Comparison of ENCODE assay signal across 24 cellular contexts in the genomic region with DNA sequence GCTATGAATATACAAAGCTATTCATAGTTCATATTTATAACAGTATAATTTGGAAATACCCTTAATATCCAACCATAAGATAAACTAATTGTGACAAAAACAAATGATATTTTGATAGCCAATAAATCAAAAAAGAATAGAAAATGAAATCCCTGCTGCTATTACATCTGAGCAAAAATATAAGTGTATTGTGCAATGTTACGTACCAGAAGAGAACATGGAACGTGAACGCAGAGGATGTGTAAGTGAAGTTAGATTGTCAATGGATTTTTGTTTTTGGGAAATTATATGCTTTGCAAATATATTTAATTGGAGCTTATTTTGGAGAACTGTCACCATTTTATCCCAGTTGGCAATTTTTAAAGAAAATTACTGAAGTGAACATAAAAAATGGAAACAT. TPM values are rescaled to one million over a fixed set of nuclear protein-coding genes. Genes with fewer than 3 reads are reported as not detected.
DNase-seq lines count a peak whose midpoint lies in the region; ATAC-seq, FAIRE-seq and TF ChIP-seq lines count a peak whose summit lies in the region.
"Had no signal": no experiment of that assay in that cellular context is flagged by ENCODE, and none has a peak within 500 bp of the region (broad histone marks: within the 10 kb centered on the region; RNA-seq: fewer than 3 reads in every experiment).

No MANE protein-coding gene starts in this region.

- H3K4me1 ChIP-seq in HepG2 (ENCODE audit: insufficient read depth, low read length) (no peaks in the 10 kb centered on the region), right lobe of liver (no peaks in the 10 kb centered on the region), OCI-LY7 (ENCODE audit: insufficient read depth, low read length, poor library complexity, severe bottlenecking) (peaks cover 75% of the 10 kb centered on the region), breast epithelium (no peaks in the 10 kb centered on the region)
- H3K4me1 ChIP-seq: A549 had no signal

- DNase-seq in HepG2 (ENCODE audit: low spot score) (no peak), right lobe of liver (no peak), OCI-LY7 (ENCODE audit: low spot score) (no peak), activated B cell treated with CpG ODN at 0.5 μM for 24 hours (no peak), breast epithelium (ENCODE audit: low spot score in 2 of 2) (no peak), NCI-H345 treated with DMSO at 0.1 percent for 48 hours (lab: John Stamatoyannopoulos, UW; ENCODE audit: unreplicated experiment) (no peak), CD14-positive monocyte (ENCODE audit: low spot score) (no peak)
- DNase-seq: AML-193; CD4-positive, alpha-beta memory T cell; CD4-positive, CD25-positive, alpha-beta regulatory T cell; CD8-positive, alpha-beta memory T cell; COR-L47; DMS 273 treated with DMSO at 0.1 percent for 48 hours; DMS153; DMS53; DMS79; DND-41; GF-D8 had no signal

- TF ChIP-seq POLR2A in HepG2 (IDR thresholded peaks at IDR 0.05; ENCODE audit: insufficient read depth in 1 of 2, low read depth in 2 of 2, low read length in 2 of 2) (no peak), right lobe of liver (IDR thresholded peaks at IDR 0.05) (no peak), breast epithelium (IDR thresholded peaks at IDR 0.05) (no peak)

- H3K36me3 ChIP-seq in HepG2 (replicated peaks in 1 of 2; ENCODE audit: control insufficient read depth in 1 of 2, insufficient read depth in 2 of 2, low read length in 2 of 2), result no peaks in the 10 kb centered on the region
- no peaks in the 10 kb centered on the region for H3K36me3 ChIP-seq in right lobe of liver
- peaks cover 41% of the 10 kb centered on the region for H3K36me3 ChIP-seq in OCI-LY7 (ENCODE audit: insufficient read depth, low read length)
- H3K36me3 ChIP-seq in breast epithelium, result no peaks in the 10 kb centered on the region

- intact Hi-C loops in HepG2 (cut with micrococcal nuclease; ENCODE audit: unreplicated experiment) (no loop called here), right lobe of liver (cut with DNase I) (no loop called here), OCI-LY7 (cut with micrococcal nuclease; ENCODE audit: unreplicated experiment) (no loop called here), activated B cell treated with CpG ODN at 0.5 μM for 24 hours (cut with micrococcal nuclease) (loop anchor here (5.0 kb wide), 2 partner anchors 88 to 703 kb away; partner anchors contain the start of gene VPS13A), breast epithelium (cut with DNase I; ENCODE audit: low total_unique reads) (no loop called here), CD14-positive monocyte (cut with micrococcal nuclease) (no loop called here)

- no peak overlapping the region for H3K9ac ChIP-seq in HepG2 (ENCODE audit: insufficient read depth, low read depth, low read length)
- H3K9ac ChIP-seq: BLaER1 treated with 17β-estradiol and CSF1 and Interleukin-3, amounts not matched to agents 10 nM and 100 nM had no signal

- CTCF ChIA-PET in HepG2 (lab: Yijun Ruan, JAX; ENCODE audit: low intra/inter-chr PET ratio, low total read pairs) (no interaction called here), OCI-LY7 (lab: Charles Lee; ENCODE audit: unreplicated experiment) (interaction anchor here (0.9 to 2.6 kb wide), 3 partner anchors 11 to 81 kb away, joined by 3 to 13 read pairs (median 3); no protein-coding TSS in a partner anchor), activated B cell treated with CpG ODN at 0.5 μM for 24 hours (lab: Charles Lee) (interaction anchor here (2.6 kb wide), 1 partner anchor 15 kb away, joined by 10 read pairs; the partner anchor contains the start of gene GCNT1)

- no peaks in the 10 kb centered on the region for H3K27me3 ChIP-seq in HepG2 (ENCODE audit: control insufficient read depth in 1 of 2, insufficient read depth in 2 of 2, low read length in 2 of 2)
- H3K27me3 ChIP-seq in right lobe of liver, result no peaks in the 10 kb centered on the region
- H3K27me3 ChIP-seq in breast epithelium, result no peaks in the 10 kb centered on the region

- no peak for TF ChIP-seq RAD21 in HepG2 (CRISPR knock-in tag; IDR thresholded peaks at IDR 0.05)

- H3K27ac ChIP-seq in HepG2 (ENCODE audit: extremely low read length, insufficient read depth, low read length), result no peak overlapping the region
- no peak overlapping the region for H3K27ac ChIP-seq in right lobe of liver
- H3K27ac ChIP-seq in OCI-LY7 (ENCODE audit: low read depth, low read length, poor library complexity, severe bottlenecking), result peak overlapping the region; percentile 95
- no peak overlapping the region for H3K27ac ChIP-seq in breast epithelium
- H3K27ac ChIP-seq: 22Rv1; A549; BLaER1 treated with 17β-estradiol and CSF1 and Interleukin-3, amounts not matched to agents 10 nM and 100 nM; C4-2B had no signal

- H3K9me3 ChIP-seq in HepG2 (ENCODE audit: low read length) (no peaks in the 10 kb centered on the region), right lobe of liver (no peaks in the 10 kb centered on the region), OCI-LY7 (ENCODE audit: low read length) (peaks cover 11% of the 10 kb centered on the region; the same call in 1 of the 2 replicates), breast epithelium (no peaks in the 10 kb centered on the region)
- H3K9me3 ChIP-seq: A549 had no signal

- H3K4me1 Mint-ChIP-seq in activated B cell treated with CpG ODN at 0.5 μM for 24 hours, result peaks cover 71% of the 10 kb centered on the region
- peaks cover 62% of the 10 kb centered on the region for H3K4me1 Mint-ChIP-seq in CD14-positive monocyte

- FAIRE-seq in HepG2 (lab: Jason Lieb, UNC), result no peak
- FAIRE-seq: A549, G401.6, GM19239 had no signal

- ATAC-seq in HepG2 (no peak), right lobe of liver (no peak), activated B cell treated with CpG ODN at 0.5 μM for 24 hours (ENCODE audit: low read depth) (no peak)
- ATAC-seq: A549 had no signal

- H3K27ac Mint-ChIP-seq in activated B cell treated with CpG ODN at 0.5 μM for 24 hours (no peak overlapping the region), CD14-positive monocyte (peak overlapping the region in 1 of 7 donors; percentile 49)
- H3K27ac Mint-ChIP-seq: CD4-positive, CD25-positive, alpha-beta regulatory T cell; CD8-positive, alpha-beta memory T cell had no signal

- no peak for TF ChIP-seq EP300 in HepG2 (IDR thresholded peaks at IDR 0.05; ENCODE audit: low read depth in 2 of 2, low read length in 2 of 2)
- TF ChIP-seq EP300 in HepG2 (CRISPR knock-in tag; IDR thresholded peaks at IDR 0.05; ENCODE audit: borderline replicate concordance), result no peak

- H3K4me3 ChIP-seq in HepG2 (replicated peaks in 1 of 3; ENCODE audit: insufficient read depth in 1 of 3, low read depth in 2 of 3, low read length in 3 of 3) (no peak overlapping the region), right lobe of liver (no peak overlapping the region), OCI-LY7 (ENCODE audit: low read depth, low read length, poor library complexity, severe bottlenecking) (peak overlapping the region; percentile 12), breast epithelium (no peak overlapping the region)
- H3K4me3 ChIP-seq: A549; BLaER1 treated with 17β-estradiol and CSF1 and Interleukin-3, amounts not matched to agents 10 nM and 100 nM had no signal

- H3K9me3 Mint-ChIP-seq in activated B cell treated with CpG ODN at 0.5 μM for 24 hours, result no peaks in the 10 kb centered on the region
- H3K9me3 Mint-ChIP-seq in CD14-positive monocyte, result peaks cover 7 to 12% (median 8%) of the 10 kb centered on the region in 7 donors

- H3K79me2 ChIP-seq in HepG2 (ENCODE audit: insufficient read depth, low read length) (no peaks in the 10 kb centered on the region), OCI-LY7 (ENCODE audit: insufficient read depth, low read depth, low read length) (peaks cover 78% of the 10 kb centered on the region)

- 84% methylated on average over 3 of the region's 3 CpGs for WGBS in HepG2 (ENCODE audit: low lambda C conversion rate)
- WGBS in right lobe of liver (ENCODE audit: insufficient coverage, low coverage, low lambda C conversion rate, missing lambda C conversion rate), result 62% methylated on average over 3 of the region's 3 CpGs

- peaks cover 7% of the 10 kb centered on the region for H3K36me3 Mint-ChIP-seq in activated B cell treated with CpG ODN at 0.5 μM for 24 hours (ENCODE audit: low read depth)
- peaks cover 17 to 26% of the 10 kb centered on the region in 2 donors for H3K36me3 Mint-ChIP-seq in CD14-positive monocyte

- H2AFZ ChIP-seq in HepG2 (ENCODE audit: low read length) (no peak overlapping the region), OCI-LY7 (ENCODE audit: low read length) (no peak overlapping the region)

- no peaks in the 10 kb centered on the region for H3K9me2 ChIP-seq in OCI-LY7 (ENCODE audit: insufficient read depth, low read length)

- H3K27me3 Mint-ChIP-seq in activated B cell treated with CpG ODN at 0.5 μM for 24 hours (peaks cover 6% of the 10 kb centered on the region), CD14-positive monocyte (ENCODE audit: low read depth in 3 of 3) (no peaks in the 10 kb centered on the region)
- H3K27me3 Mint-ChIP-seq: CD4-positive, alpha-beta memory T cell; CD4-positive, CD25-positive, alpha-beta regulatory T cell; CD8-positive, alpha-beta memory T cell had no signal

- TF ChIP-seq CTCF in HepG2 (CRISPR knock-in tag; IDR thresholded peaks at IDR 0.05), result no peak
- no peak for TF ChIP-seq CTCF in right lobe of liver (IDR thresholded peaks at IDR 0.05)
- TF ChIP-seq CTCF in OCI-LY7 (conservative IDR thresholded peaks at IDR 0.05; ENCODE audit: low read length), result no peak
- TF ChIP-seq CTCF in activated B cell treated with CpG ODN at 0.5 μM for 24 hours (IDR thresholded peaks at IDR 0.05), result no peak
- TF ChIP-seq CTCF in breast epithelium (IDR thresholded peaks at IDR 0.05), result no peak
- TF ChIP-seq CTCF in CD14-positive monocyte (IDR thresholded peaks at IDR 0.05), result no peak

- H4K20me1 ChIP-seq in HepG2 (ENCODE audit: insufficient read depth, low read length) (no peaks in the 10 kb centered on the region), OCI-LY7 (ENCODE audit: insufficient read depth, low read length) (no peaks in the 10 kb centered on the region)

- H3K4me3 Mint-ChIP-seq in activated B cell treated with CpG ODN at 0.5 μM for 24 hours (peak overlapping the region; percentile 28), CD14-positive monocyte (no peak overlapping the region)
- H3K4me3 Mint-ChIP-seq: CD4-positive, alpha-beta memory T cell; CD4-positive, CD25-positive, alpha-beta regulatory T cell; CD8-positive, alpha-beta memory T cell had no signal

- H3K4me2 ChIP-seq in HepG2 (ENCODE audit: low read depth, low read length), result no peak overlapping the region
- peak overlapping the region; percentile 79 for H3K4me2 ChIP-seq in OCI-LY7 (ENCODE audit: low read length)
- H3K4me2 ChIP-seq: A549 had no signal

- POLR2A ChIA-PET in HepG2 (lab: Yijun Ruan, JAX), result no interaction called here
- POLR2A ChIA-PET in OCI-LY7 (lab: Charles Lee), result interaction anchor here (0.7 to 5.1 kb wide), 20 partner anchors 9 to 1446 kb away, joined by 3 to 84 read pairs (median 4); partner anchors contain the start of genes CARNMT1 and GCNT1
- POLR2A ChIA-PET in activated B cell treated with CpG ODN at 0.5 μM for 24 hours (lab: Charles Lee), result interaction anchor here (3.0 kb wide), 1 partner anchor 13 kb away, joined by 53 read pairs; the partner anchor contains the start of gene GCNT1

- BruUV-seq in HepG2 (replicated peaks; lab: Mats Ljungman, UMichigan) (no TSS peak), OCI-LY7 (replicated peaks; lab: Mats Ljungman, UMichigan) (no TSS peak)

- in situ Hi-C loops in HepG2 (cut with HindIII; ENCODE audit: extremely low pct_ligation_motif_present, low pct_unique_long_range_greater_than_20kb), result no loop called here

RNA-seq across cellular contexts. Expression of gene GCNT1, which starts 15.4 kb away (rescaled TPM):
- total RNA-seq in HepG2 (2016; rRNA removed; fragmentation: Illumina TruSeq; extraction: Trizol), result 0.18 and 0.55 TPM in 2 replicates
- under 0.01 and 0.10 TPM in 2 replicates for total RNA-seq in HepG2 (2016; cell fraction: cytosol; rRNA removed; fragmentation: Illumina TruSeq; extraction: Trizol; ENCODE audit: low read depth)
- 0.61 and 0.82 TPM in 2 replicates for total RNA-seq in HepG2 (2016; cell fraction: insoluble cytoplasmic fraction; rRNA removed; fragmentation: Illumina TruSeq; extraction: Trizol)
- 0.15 and 0.76 TPM in 2 replicates for total RNA-seq in HepG2 (2016; cell fraction: membrane; rRNA removed; fragmentation: Illumina TruSeq; extraction: Trizol)
- total RNA-seq in HepG2 (2016; cell fraction: nucleus; rRNA removed; fragmentation: Illumina TruSeq; extraction: Trizol), result 0.31 and 1.8 TPM in 2 replicates
- polyA plus RNA-seq in HepG2 (2011; rRNA removed), result 1.7 and 2.1 TPM in 2 replicates
- 2.2 TPM in 2 replicates for polyA plus RNA-seq in HepG2 (2011; cell fraction: cytosol; rRNA removed)
- 0.47 and 0.85 TPM in 2 replicates for polyA plus RNA-seq in HepG2 (2011; cell fraction: nucleus; rRNA removed)
- polyA plus RNA-seq in HepG2 (2012), result 8.4 and 9.4 TPM in 2 replicates
- polyA plus RNA-seq in HepG2 (2016; cell fraction: cytosol; fragmentation: Illumina TruSeq; extraction: Trizol; ENCODE audit: low read depth), result 0.01 and 0.24 TPM in 2 replicates
- 0.16 and 0.25 TPM in 2 replicates for polyA plus RNA-seq in HepG2 (2016; cell fraction: insoluble cytoplasmic fraction; fragmentation: Illumina TruSeq; extraction: Trizol; ENCODE audit: low read depth)
- polyA plus RNA-seq in HepG2 (2016; cell fraction: membrane; fragmentation: Illumina TruSeq; extraction: Trizol; ENCODE audit: low read depth), result 0.09 TPM in 2 replicates
- polyA plus RNA-seq in HepG2 (2016; cell fraction: nucleus; fragmentation: Illumina TruSeq; extraction: Trizol; ENCODE audit: insufficient read depth, low read depth), result 0.60 and 1.0 TPM in 2 replicates
- 3.8 and 4.7 TPM in 2 replicates for polyA minus RNA-seq in HepG2 (2011; rRNA and poly(A)+ RNA removed; ENCODE audit: low replicate concordance)
- polyA minus RNA-seq in HepG2 (2011; cell fraction: cytosol; rRNA and poly(A)+ RNA removed), result 1.4 and 4.9 TPM in 2 replicates
- 0.77 and 1.1 TPM in 2 replicates for polyA minus RNA-seq in HepG2 (2011; cell fraction: nucleus; rRNA and poly(A)+ RNA removed)
- 1 to 10 TPM; 1.1 to 3.6 (median 2.7) TPM for total RNA-seq in right lobe of liver
- total RNA-seq in OCI-LY7 (2014; rRNA removed; shearing (Covaris generic)), result 10.8 and 18.2 TPM in 2 replicates
- total RNA-seq in OCI-LY7 (2022), result 29.5 and 38.4 TPM in 2 replicates
- total RNA-seq in activated B cell treated with CpG ODN at 0.5 μM for 24 hours, result 9.2 and 10.6 TPM in 2 replicates
- 10 to 100 TPM in 2 of 3 donors, 1 to 10 TPM in 1; 7.9 to 16.5 (median 10.1) TPM for total RNA-seq in breast epithelium
- 10 to 100 TPM in 1 of 2 donors, 1 to 10 TPM in 1; 8.4 to 15.4 TPM for polyA plus RNA-seq in CD14-positive monocyte
